In genomic region chr17:19000531-19001011, GRCh38 we compare ENCODE assay signal across 18 cellular contexts. TPM values are rescaled to one million over a fixed set of nuclear protein-coding genes. Genes with fewer than 3 reads are reported as not detected.
DNase-seq lines count a peak whose midpoint lies in the region; ATAC-seq and TF ChIP-seq lines count a peak whose summit lies in the region.
"Had no signal": no experiment of that assay in that cellular context is flagged by ENCODE, and none has a peak within 500 bp of the region (broad histone marks: within the 10 kb centered on the region; RNA-seq: fewer than 3 reads in every experiment).

No MANE protein-coding gene starts in this region.

- H3K4me3 Mint-ChIP-seq in T-helper 2 cell treated with Interferon-gamma antibody and Interleukin-4, amounts not matched to agents 5 μg/mL and 100 μg/mL, for 36 hours = no peak overlapping the region
- H3K4me3 Mint-ChIP-seq: central memory CD8-positive, alpha-beta T cell; stimulated activated naive CD8-positive, alpha-beta T cell treated with anti-CD3 and anti-CD28 coated beads, Interleukin-15, Interleukin-2, amounts not matched to agents 100 ng/mL and 50 ng/mL, for 24 hours had no signal

- no peak overlapping the region for H3K4me3 ChIP-seq in neuronal stem cell (ENCODE audit: low read length in 2 of 2)
- H3K4me3 ChIP-seq: psoas muscle had no signal

- H2AFZ ChIP-seq in neuronal stem cell (ENCODE audit: low read length) = peak overlapping the region; percentile 60

- no peak overlapping the region for H2BK5ac ChIP-seq in neuronal stem cell (ENCODE audit: low read length)

- H3K79me1 ChIP-seq in neuronal stem cell (ENCODE audit: low read depth, low read length) = peaks cover 16% of the 10 kb centered on the region

- H3K36me3 ChIP-seq in neuronal stem cell (replicated peaks in 1 of 2; ENCODE audit: control insufficient read depth in 2 of 2, insufficient read depth in 2 of 2, low read length in 2 of 2) = peaks cover 0 to 13% of the 10 kb centered on the region in 2 donors

- H3K9ac ChIP-seq in neuronal stem cell (ENCODE audit: low read depth, low read length, poor library complexity) = no peak overlapping the region

- in situ Hi-C loops in ACHN (cut with HindIII; ENCODE audit: low pct_ligation_motif_present, low pct_unique_long_range_greater_than_20kb, low sequenced_read_pairs) = no loop called here

- H2BK12ac ChIP-seq in neuronal stem cell (ENCODE audit: low read length) = no peak overlapping the region

- peak overlapping the region; percentile 42 for H3K18ac ChIP-seq in neuronal stem cell (ENCODE audit: low read length)

- H3K4me1 ChIP-seq in neuronal stem cell (ENCODE audit: control insufficient read depth in 2 of 2, insufficient read depth in 1 of 2, low read depth in 1 of 2, low read length in 2 of 2) = peaks cover 8 to 26% of the 10 kb centered on the region in 2 donors
- H3K4me1 ChIP-seq: psoas muscle had no signal

- H3K4me2 ChIP-seq in neuronal stem cell (ENCODE audit: insufficient read depth, low read length, poor library complexity, severe bottlenecking) = no peak overlapping the region

- H3K4me1 Mint-ChIP-seq in T-helper 2 cell treated with Interferon-gamma antibody and Interleukin-4, amounts not matched to agents 5 μg/mL and 100 μg/mL, for 36 hours (ENCODE audit: low read depth) = peaks cover 21% of the 10 kb centered on the region

- ATAC-seq in esophagus mucosa (peak; percentile 59), GM18502 (IDR thresholded peaks at IDR 0.05; ENCODE audit: poor library complexity, unreplicated experiment) (no peak)
- ATAC-seq: activated T-helper 17 cell treated with anti-CD3 and anti-CD28 coated beads, Interleukin-2, amount 50 U/mL, for 72 hours had no signal

- peaks cover 0 to 2% of the 10 kb centered on the region in 2 donors for H3K9me3 ChIP-seq in neuronal stem cell (replicated peaks in 1 of 2; ENCODE audit: control insufficient read depth in 2 of 2, insufficient read depth in 1 of 2, low read depth in 1 of 2, low read length in 2 of 2)

- no peak overlapping the region for H3K27ac Mint-ChIP-seq in T-helper 2 cell treated with Interferon-gamma antibody and Interleukin-4, amounts not matched to agents 5 μg/mL and 100 μg/mL, for 36 hours
- H3K27ac Mint-ChIP-seq: stimulated activated naive CD8-positive, alpha-beta T cell treated with anti-CD3 and anti-CD28 coated beads, Interleukin-15, Interleukin-2, amounts not matched to agents 100 ng/mL and 50 ng/mL, for 24 hours had no signal

- H4K91ac ChIP-seq in neuronal stem cell (ENCODE audit: low read depth, low read length, poor library complexity) = no peak overlapping the region

- no CpG with 5 or more reads among the region's 13 CpGs for WGBS in neuronal stem cell (ENCODE audit: extremely low coverage in 2 of 2, insufficient read length in 2 of 2, insufficient replicate concordance in 1 of 2), 2 donors

- H3K14ac ChIP-seq in neuronal stem cell (ENCODE audit: low read length) = no peak overlapping the region

- POLR2A ChIA-PET in HEK293T (lab: Yijun Ruan, JAX) = no interaction called here

- DNase-seq in EH (ENCODE audit: low read depth) (peak; percentile 73), RPMI7951 (ENCODE audit: low read depth) (peak; percentile 26), neuronal stem cell (ENCODE audit: low spot score) (no peak), HEK293T (ENCODE audit: extremely low spot score) (no peak), ACHN (no peak)
- DNase-seq in T-helper 2 cell treated with Interferon-gamma antibody and Interleukin-4, amounts not matched to agents 5 μg/mL and 100 μg/mL, for 36 hours (ENCODE audit: low spot score) = no peak
- DNase-seq: activated CD4-positive, alpha-beta T cell treated with anti-CD3 and anti-CD28 coated beads for 4 hours; CD4-positive, alpha-beta memory T cell; NCI-H1436 treated with DMSO at 0.1 percent for 48 hours; NCI-H69; stimulated activated CD4-positive, alpha-beta T cell treated with anti-CD3 and anti-CD28 coated beads, Interleukin-4, amount 100 ng/mL, for 4 hours had no signal

- H3K27me3 Mint-ChIP-seq in T-helper 2 cell treated with Interferon-gamma antibody and Interleukin-4, amounts not matched to agents 5 μg/mL and 100 μg/mL, for 36 hours (ENCODE audit: low read depth) = no peaks in the 10 kb centered on the region
- H3K27me3 Mint-ChIP-seq: activated T-helper 17 cell treated with anti-CD3 and anti-CD28 coated beads, Interleukin-2, amount 50 U/mL, for 72 hours; CD4-positive, alpha-beta memory T cell; central memory CD8-positive, alpha-beta T cell; stimulated activated naive CD8-positive, alpha-beta T cell treated with anti-CD3 and anti-CD28 coated beads, Interleukin-15, Interleukin-2, amounts not matched to agents 100 ng/mL and 50 ng/mL, for 24 hours had no signal

- no peak overlapping the region for H2BK120ac ChIP-seq in neuronal stem cell (ENCODE audit: low read depth, low read length)

- peaks cover 16% of the 10 kb centered on the region for H3K36me3 Mint-ChIP-seq in T-helper 2 cell treated with Interferon-gamma antibody and Interleukin-4, amounts not matched to agents 5 μg/mL and 100 μg/mL, for 36 hours (ENCODE audit: low read depth)

- no peak overlapping the region for H4K8ac ChIP-seq in neuronal stem cell (ENCODE audit: low read depth, low read length)

- no peak overlapping the region for H3K27ac ChIP-seq in neuronal stem cell (replicated peaks; ENCODE audit: low read length)
- H3K27ac ChIP-seq: psoas muscle had no signal

- peaks cover 7% of the 10 kb centered on the region for H3K9me3 Mint-ChIP-seq in T-helper 2 cell treated with Interferon-gamma antibody and Interleukin-4, amounts not matched to agents 5 μg/mL and 100 μg/mL, for 36 hours
- H3K9me3 Mint-ChIP-seq: activated T-helper 17 cell treated with anti-CD3 and anti-CD28 coated beads, Interleukin-2, amount 50 U/mL, for 72 hours; central memory CD8-positive, alpha-beta T cell had no signal

- CTCF ChIA-PET in HEK293T (lab: Yijun Ruan, JAX) = no interaction called here

- no peak overlapping the region for H2BK15ac ChIP-seq in neuronal stem cell (ENCODE audit: low read length)

- peaks cover 0 to 60% (median 0%) of the 10 kb centered on the region in 3 experiments for H3K27me3 ChIP-seq in neuronal stem cell (ENCODE audit: control insufficient read depth in 3 of 3, insufficient read depth in 3 of 3, low read depth in 1 of 3, low read length in 3 of 3)

- H3K23ac ChIP-seq in neuronal stem cell (ENCODE audit: low read depth, low read length, poor library complexity) = no peak overlapping the region

- H2AK5ac ChIP-seq in neuronal stem cell (ENCODE audit: low read depth, low read length) = no peak overlapping the region

- no peak overlapping the region for H3K4ac ChIP-seq in neuronal stem cell (ENCODE audit: low read length)

TF ChIP-seq in HEK293T, 16 proteins besides CTCF, POLR2A, EP300 and RAD21:
- no peak for TF ChIP-seq BHLHE40 (IDR thresholded peaks at IDR 0.05; ENCODE audit: borderline replicate concordance)
TF ChIP-seq in HEK293T: peak in this region for 0.

RNA-seq across cellular contexts. Expression of gene FAM83G, which starts 4.0 kb away (rescaled TPM):
- 2.9 and 5.0 TPM in 2 replicates for total RNA-seq in RPMI7951 (2014; rRNA removed; shearing (Covaris generic))
- total RNA-seq in esophagus mucosa = 47.0 TPM
- 9.5 TPM for polyA plus RNA-seq in neuronal stem cell (2013, experiment 1 of 2)
- 9.7 TPM for polyA plus RNA-seq in neuronal stem cell (2013, experiment 2 of 2)

RNA-seq across cellular contexts. Expression of gene GRAP, which starts 46.2 kb away (rescaled TPM):
- not detected in 2 replicates for total RNA-seq in RPMI7951 (2014; rRNA removed; shearing (Covaris generic))
- 1.00 TPM for total RNA-seq in esophagus mucosa
- polyA plus RNA-seq in neuronal stem cell (2013, experiment 1 of 2) = 0.08 TPM
- polyA plus RNA-seq in neuronal stem cell (2013, experiment 2 of 2) = 0.11 TPM

RNA-seq across cellular contexts. Expression of gene SLC5A10, which starts 48.6 kb away (rescaled TPM):
- not detected in 2 replicates for total RNA-seq in RPMI7951 (2014; rRNA removed; shearing (Covaris generic))
- 0.64 TPM for total RNA-seq in esophagus mucosa
- under 0.01 TPM for polyA plus RNA-seq in neuronal stem cell (2013, experiment 1 of 2)
- not detected for polyA plus RNA-seq in neuronal stem cell (2013, experiment 2 of 2)
- total RNA-seq: activated T-helper 17 cell treated with anti-CD3 and anti-CD28 coated beads, Interleukin-2, amount 50 U/mL, for 72 hours; CD4-positive, alpha-beta memory T cell; kidney epithelial cell; psoas muscle had no signal

Comparison
In these comparisons a context has a peak if more than half of its experiments do, and no peak if none do; other contexts are left out.
1. DNase-seq: peak in EH (single experiment) and RPMI7951 (single experiment); none in neuronal stem cell (single experiment), HEK293T (single experiment), T-helper 2 cell treated with Interferon-gamma antibody and Interleukin-4, amounts not matched to agents 5 μg/mL and 100 μg/mL, for 36 hours (single experiment) and ACHN (single experiment).